26 cellular contexts compared by ENCODE assay signal in genomic region chr3:150239764-150240163, GRCh38.
"Had no signal": no experiment of that assay in that cellular context is flagged by ENCODE, and none has a peak within 500 bp of the region (broad histone marks: within the 10 kb centered on the region; RNA-seq: fewer than 3 reads in every experiment).

No MANE protein-coding gene starts in this region.

- H3K9me3 ChIP-seq: esophagus squamous epithelium, gastroesophageal sphincter, neutrophil, ovary, right lobe of liver, upper lobe of left lung, vagina had no signal

- H3K27ac ChIP-seq: brain microvascular endothelial cell, hepatocyte, neutrophil, ovary, right lobe of liver, upper lobe of left lung, vagina had no signal

- H3K36me3 ChIP-seq: brain microvascular endothelial cell, esophagus squamous epithelium, gastroesophageal sphincter, neutrophil, ovary, right lobe of liver, upper lobe of left lung, vagina had no signal

- ATAC-seq: gastroesophageal sphincter; left cardiac atrium; stimulated activated naive CD8-positive, alpha-beta T cell treated with anti-CD3 and anti-CD28 coated beads, Interleukin-15, Interleukin-2, amounts not matched to agents 100 U/mL and 50 U/mL, for 24 hours; T-helper 17 cell had no signal

- DNase-seq: activated CD4-positive, alpha-beta memory T cell treated with anti-CD3 and anti-CD28 coated beads for 36 hours; activated CD4-positive, alpha-beta T cell treated with anti-CD3 and anti-CD28 coated beads, Interleukin-2, amount 10 ng/mL, durations not matched to agents 24 days and 14 days; activated CD4-positive, CD25-positive, alpha-beta regulatory T cell treated with anti-CD3 and anti-CD28 coated beads, Interleukin-2, amount 50 U/mL, for 72 hours; activated CD8-positive, alpha-beta memory T cell treated with anti-CD3 and anti-CD28 coated beads, Interleukin-2, amount 50 U/mL, for 4 hours; activated gamma-delta T cell; activated naive CD4-positive, alpha-beta T cell treated with anti-CD3 and anti-CD28 coated beads, Interleukin-2, amount 10 ng/mL, durations not matched to agents 7 days and 5 days; activated naive CD8-positive, alpha-beta T cell treated with anti-CD3 and anti-CD28 coated beads, Interleukin-2, amount 10 ng/mL, durations not matched to agents 7 days and 5 days; activated T-cell treated with anti-CD3 and anti-CD28 coated beads, Interleukin-2, amount 50 U/mL, for 24 hours; amniotic stem cell; brain microvascular endothelial cell; cortex of kidney; esophagus squamous epithelium; left cardiac atrium; left ventricle myocardium superior; nephron progenitor cell; ovary; right lobe of liver; stimulated activated CD4-positive, alpha-beta T cell treated with anti-CD3 and anti-CD28 coated beads, Interleukin-2, amount 100 ng/mL, for 48 hours; stimulated activated naive CD8-positive, alpha-beta T cell treated with anti-CD3 and anti-CD28 coated beads, Interleukin-15, Interleukin-2, amounts not matched to agents 100 U/mL and 50 U/mL, for 24 hours; T-helper 17 cell; T1000; upper lobe of left lung had no signal

- H3K4me2 ChIP-seq: hepatocyte had no signal

- H2AFZ ChIP-seq: hepatocyte had no signal

- H3K27me3 ChIP-seq: brain microvascular endothelial cell, esophagus squamous epithelium, gastroesophageal sphincter, hepatocyte, neutrophil, ovary, right lobe of liver, upper lobe of left lung, vagina had no signal

- H3K4me3 ChIP-seq: esophagus squamous epithelium, gastroesophageal sphincter, hepatocyte, ovary, right lobe of liver, upper lobe of left lung, vagina had no signal

- H3K79me2 ChIP-seq: hepatocyte had no signal
